ENCODE assay signal across 1 cellular context in genomic region chr10:58189269-58189668, GRCh38.
TF ChIP-seq lines count a peak whose summit lies in the region.

No MANE protein-coding gene starts in this region.

TF ChIP-seq in SK-N-SH treated with all-trans-retinoic acid at 6 μM for 48 hours, 23 proteins besides CTCF, POLR2A, EP300 and RAD21:
- TF ChIP-seq TSHZ2 (CRISPR knock-in tag; IDR thresholded peaks at IDR 0.05) = no peak
- TF ChIP-seq CSRNP3 (CRISPR knock-in tag; IDR thresholded peaks at IDR 0.05) = no peak
- TF ChIP-seq, protein P1, sequence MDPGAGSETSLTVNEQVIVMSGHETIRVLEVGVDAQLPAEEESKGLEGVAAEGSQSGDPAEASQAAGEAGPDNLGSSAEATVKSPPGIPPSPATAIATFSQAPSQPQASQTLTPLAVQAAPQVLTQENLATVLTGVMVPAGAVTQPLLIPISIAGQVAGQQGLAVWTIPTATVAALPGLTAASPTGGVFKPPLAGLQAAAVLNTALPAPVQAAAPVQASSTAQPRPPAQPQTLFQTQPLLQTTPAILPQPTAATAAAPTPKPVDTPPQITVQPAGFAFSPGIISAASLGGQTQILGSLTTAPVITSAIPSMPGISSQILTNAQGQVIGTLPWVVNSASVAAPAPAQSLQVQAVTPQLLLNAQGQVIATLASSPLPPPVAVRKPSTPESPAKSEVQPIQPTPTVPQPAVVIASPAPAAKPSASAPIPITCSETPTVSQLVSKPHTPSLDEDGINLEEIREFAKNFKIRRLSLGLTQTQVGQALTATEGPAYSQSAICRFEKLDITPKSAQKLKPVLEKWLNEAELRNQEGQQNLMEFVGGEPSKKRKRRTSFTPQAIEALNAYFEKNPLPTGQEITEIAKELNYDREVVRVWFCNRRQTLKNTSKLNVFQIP (CRISPR knock-in tag; IDR thresholded peaks at IDR 0.05; ENCODE audit: borderline replicate concordance, low read depth) = no peak
- TF ChIP-seq ZFP30 (CRISPR knock-in tag; IDR thresholded peaks at IDR 0.05) = no peak
- TF ChIP-seq GLIS3 (CRISPR knock-in tag; IDR thresholded peaks at IDR 0.05) = no peak
- TF ChIP-seq ZC3H10 (CRISPR knock-in tag; IDR thresholded peaks at IDR 0.05) = no peak
- TF ChIP-seq SNAI2 (CRISPR knock-in tag; IDR thresholded peaks at IDR 0.05) = no peak
- TF ChIP-seq ARNTL (CRISPR knock-in tag; IDR thresholded peaks at IDR 0.05; ENCODE audit: borderline replicate concordance, low read depth) = no peak
- no peak for TF ChIP-seq PPARA (CRISPR knock-in tag; IDR thresholded peaks at IDR 0.05; ENCODE audit: borderline replicate concordance)
- TF ChIP-seq ZNF8 (CRISPR knock-in tag; IDR thresholded peaks at IDR 0.05) = no peak
- no peak for TF ChIP-seq TCF4 (CRISPR knock-in tag; IDR thresholded peaks at IDR 0.05; ENCODE audit: borderline replicate concordance)
- no peak for TF ChIP-seq PATZ1 (CRISPR knock-in tag; IDR thresholded peaks at IDR 0.05; ENCODE audit: borderline replicate concordance)
- TF ChIP-seq CREB5 (CRISPR knock-in tag; IDR thresholded peaks at IDR 0.05; ENCODE audit: low read depth) = no peak
- TF ChIP-seq ZNF70 (CRISPR knock-in tag; IDR thresholded peaks at IDR 0.05) = no peak
- no peak for TF ChIP-seq OSR1 (CRISPR knock-in tag; IDR thresholded peaks at IDR 0.05)
- TF ChIP-seq TOX (CRISPR knock-in tag; IDR thresholded peaks at IDR 0.05; ENCODE audit: borderline replicate concordance) = no peak
- no peak for TF ChIP-seq RARB (CRISPR knock-in tag; IDR thresholded peaks at IDR 0.05)
